24 cellular contexts compared by ENCODE assay signal in the genomic region with DNA sequence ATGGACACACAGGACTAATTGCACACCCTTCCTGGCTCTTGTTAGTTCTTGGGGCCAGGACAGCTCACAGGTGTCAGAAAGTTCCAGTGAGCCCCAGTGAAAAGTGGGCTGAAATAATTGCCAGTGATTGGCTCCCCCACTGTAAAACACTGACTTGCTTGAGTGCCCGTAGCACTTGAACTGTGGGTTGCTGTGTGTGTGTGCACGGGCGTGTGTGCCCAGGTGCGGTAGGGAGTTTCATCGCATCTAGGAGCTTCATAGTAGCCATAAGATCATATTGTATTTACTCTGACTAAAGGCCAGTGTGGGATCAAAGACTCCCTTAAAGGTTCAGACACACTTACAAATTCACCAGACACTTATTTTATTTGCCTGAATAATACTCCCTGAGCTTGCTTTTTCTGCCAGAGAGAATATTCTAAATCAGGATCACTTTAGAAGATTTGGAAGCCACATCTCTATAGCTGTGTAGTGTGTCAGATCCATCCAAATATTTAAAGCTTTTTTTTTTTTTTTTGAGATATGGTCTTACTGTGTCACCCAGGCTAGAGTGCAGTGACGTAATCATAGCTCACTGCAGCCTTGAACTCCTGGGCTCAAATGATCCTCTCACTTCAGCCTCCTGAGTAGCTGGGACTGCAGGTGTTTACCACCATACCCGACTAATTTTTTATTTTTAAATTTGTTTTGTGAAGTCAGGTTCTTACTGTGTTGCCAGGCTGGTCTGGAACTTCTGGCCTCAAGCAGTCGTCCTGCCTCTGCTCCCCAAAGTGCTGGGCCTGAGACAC. TPM values are rescaled to one million over a fixed set of nuclear protein-coding genes. Genes with fewer than 3 reads are reported as not detected.
A peak's percentile ranks its signal among the peaks of the same experiment; 100 is the strongest.
DNase-seq lines count a peak whose midpoint lies in the region; ATAC-seq, FAIRE-seq and TF ChIP-seq lines count a peak whose summit lies in the region.
"Had no signal": no experiment of that assay in that cellular context is flagged by ENCODE, and none has a peak within 500 bp of the region (broad histone marks: within the 10 kb centered on the region; RNA-seq: fewer than 3 reads in every experiment).

No MANE protein-coding gene starts in this region.

- TF ChIP-seq CTCF in Panc1 (IDR thresholded peaks at IDR 0.05) = no peak
- TF ChIP-seq CTCF in glutamatergic neuron (IDR thresholded peaks at IDR 0.05; ENCODE audit: partially characterized antibody, unreplicated experiment) = no peak
- TF ChIP-seq CTCF in D721Med (IDR thresholded peaks at IDR 0.05; ENCODE audit: insufficient read depth, missing control alignments) = no peak

- POLR2A ChIA-PET in Panc1 (lab: Charles Lee) = interaction anchor here (0.5 to 0.7 kb wide), 2 partner anchors 9 to 23 kb away, joined by 3 to 6 read pairs; no protein-coding TSS in a partner anchor

- H3K27ac Mint-ChIP-seq in glutamatergic neuron (ENCODE audit: unreplicated experiment) = peak overlapping the region; percentile 43

- no peak overlapping the region for H2BK120ac ChIP-seq in trophoblast cell (ENCODE audit: insufficient read depth, low read length, poor library complexity)

- no peak overlapping the region for H2AFZ ChIP-seq in trophoblast cell (ENCODE audit: insufficient read depth, low read length, poor library complexity)

- TSS peak; percentile 2 for BruUV-seq in Panc1 (replicated peaks; lab: Mats Ljungman, UMichigan)

- H3K23ac ChIP-seq in trophoblast cell (ENCODE audit: low read length) = no peak overlapping the region

- H3K4me1 Mint-ChIP-seq in glutamatergic neuron (ENCODE audit: low read depth, unreplicated experiment) = peaks cover 2% of the 10 kb centered on the region
- H3K4me1 Mint-ChIP-seq: CD14-positive monocyte had no signal

- no peak overlapping the region for H4K91ac ChIP-seq in trophoblast cell (ENCODE audit: low read depth, low read length)

- no peaks in the 10 kb centered on the region for H3K9me3 Mint-ChIP-seq in glutamatergic neuron (ENCODE audit: unreplicated experiment)
- H3K9me3 Mint-ChIP-seq: IgD-negative memory B cell had no signal

- H3K36me3 ChIP-seq in Panc1 (ENCODE audit: control insufficient read depth, insufficient read depth, low read length) (no peaks in the 10 kb centered on the region), trophoblast cell (ENCODE audit: control insufficient read depth in 1 of 2, insufficient read depth in 2 of 2, low read length in 2 of 2) (peaks cover 33 to 43% of the 10 kb centered on the region in 2 experiments)

- no peak for ATAC-seq in Panc1
- no peak for ATAC-seq in stimulated activated naive CD8-positive, alpha-beta T cell treated with anti-CD3 and anti-CD28 coated beads, Interleukin-15, Interleukin-2, amounts not matched to agents 100 U/mL and 50 U/mL, for 24 hours
- ATAC-seq in HG02938 (IDR thresholded peaks at IDR 0.05; ENCODE audit: unreplicated experiment) = no peak
- no peak for ATAC-seq in GM21825 (IDR thresholded peaks at IDR 0.05; ENCODE audit: unreplicated experiment)

- H3K4me3 ChIP-seq in Panc1 (ENCODE audit: low read depth in 2 of 2, low read length in 2 of 2) = no peak overlapping the region
- no peak overlapping the region for H3K4me3 ChIP-seq in trophoblast cell (ENCODE audit: low read depth, low read length)

- FAIRE-seq in D721Med (lab: Jason Lieb, UNC) = no peak
- FAIRE-seq: GM12892, GM19239, H54 had no signal

- H3K4ac ChIP-seq in trophoblast cell (ENCODE audit: low read depth, low read length) = no peak overlapping the region

- H4K12ac ChIP-seq in trophoblast cell (ENCODE audit: low read depth, low read length) = no peak overlapping the region

- H3K9ac ChIP-seq in trophoblast cell (ENCODE audit: low read length) = no peak overlapping the region

- peak; percentile 23 for DNase-seq in MV-4-11 (lab: John Stamatoyannopoulos, UW)
- no peak for DNase-seq in Panc1 (ENCODE audit: low read depth, low spot score)
- no peak for DNase-seq in glutamatergic neuron
- no peak for DNase-seq in trophoblast cell
- no peak for DNase-seq in stimulated activated naive CD8-positive, alpha-beta T cell treated with anti-CD3 and anti-CD28 coated beads, Interleukin-15, Interleukin-2, amounts not matched to agents 100 U/mL and 50 U/mL, for 24 hours
- no peak for DNase-seq in D721Med (ENCODE audit: insufficient read length, low spot score)
- DNase-seq: ACHN; AML-193; DMS153; Kasumi-1; MM.1S; NCI-H1417 treated with DMSO at 0.1 percent for 48 hours; NCI-H1930; NCI-H2171; NCI-H446; NCI-H69; NK-92 treated with Interleukin-12 subunit alpha and Interleukin-12 subunit beta, amount 100 ng/mL, for 24 hours had no signal

- no peak overlapping the region for H3K27ac ChIP-seq in Panc1 (ENCODE audit: low read length)
- no peak overlapping the region for H3K27ac ChIP-seq in trophoblast cell (ENCODE audit: low read depth, low read length)

- CTCF ChIA-PET in Panc1 (lab: Charles Lee) = interaction anchor here (0.9 kb wide), 1 partner anchor 31 kb away, joined by 4 read pairs; no protein-coding TSS in a partner anchor

- no peak overlapping the region for H3K14ac ChIP-seq in trophoblast cell (ENCODE audit: low read length)

- intact Hi-C loops in Panc1 (cut with micrococcal nuclease; ENCODE audit: unreplicated experiment) = no loop called here

- H3K4me1 ChIP-seq in Panc1 (ENCODE audit: control insufficient read depth, insufficient read depth, low read length) (no peaks in the 10 kb centered on the region), trophoblast cell (ENCODE audit: control insufficient read depth in 1 of 2, insufficient read depth in 2 of 2, low read length in 2 of 2) (no peaks in the 10 kb centered on the region)

- no peak overlapping the region for H2AK5ac ChIP-seq in trophoblast cell (ENCODE audit: low read length)

- H3K27me3 Mint-ChIP-seq in glutamatergic neuron (ENCODE audit: unreplicated experiment) = no peaks in the 10 kb centered on the region
- H3K27me3 Mint-ChIP-seq: IgD-negative memory B cell had no signal

- H3K27me3 ChIP-seq in Panc1 (ENCODE audit: control insufficient read depth, insufficient read depth, low read length) = no peaks in the 10 kb centered on the region
- H3K27me3 ChIP-seq in trophoblast cell (ENCODE audit: insufficient read depth, low read length) = no peaks in the 10 kb centered on the region

- no peak overlapping the region for H3K4me2 ChIP-seq in trophoblast cell (ENCODE audit: low read length)

- no peak overlapping the region for H4K8ac ChIP-seq in trophoblast cell (ENCODE audit: low read depth, low read length)

- no peaks in the 10 kb centered on the region for H3K79me1 ChIP-seq in trophoblast cell (ENCODE audit: low read length)

- H3K4me3 Mint-ChIP-seq in glutamatergic neuron (ENCODE audit: unreplicated experiment) = no peak overlapping the region
- H3K4me3 Mint-ChIP-seq: CD14-positive monocyte, IgD-negative memory B cell had no signal

- no peaks in the 10 kb centered on the region for H3K79me2 ChIP-seq in trophoblast cell (ENCODE audit: control insufficient read depth, insufficient read depth, low read length, poor library complexity)

- in situ Hi-C loops in Panc1 (cut with HindIII; ENCODE audit: low pct_unique_long_range_greater_than_20kb, low sequenced_read_pairs) = no loop called here

- H3K9me3 ChIP-seq in Panc1 (ENCODE audit: control insufficient read depth, insufficient read depth, low read depth, low read length) (no peaks in the 10 kb centered on the region), trophoblast cell (ENCODE audit: insufficient read depth, low read depth, low read length) (no peaks in the 10 kb centered on the region)

- H3K18ac ChIP-seq in trophoblast cell (ENCODE audit: low read length) = peak overlapping the region; percentile 64

- H3K36me3 Mint-ChIP-seq in glutamatergic neuron (ENCODE audit: unreplicated experiment) = peaks cover 4% of the 10 kb centered on the region

- H2BK5ac ChIP-seq in trophoblast cell (ENCODE audit: low read depth, low read length, poor library complexity) = no peak overlapping the region

- no CpG with 5 or more reads among the region's 8 CpGs for WGBS in trophoblast cell (ENCODE audit: extremely low coverage, insufficient coverage, insufficient read length)

- no peak overlapping the region for H2BK12ac ChIP-seq in trophoblast cell (ENCODE audit: low read length)

RNA-seq across cellular contexts. Expression of a gene that starts 11.4 kb away (rescaled TPM):
- total RNA-seq in Panc1 (2021; ENCODE audit: unreplicated experiment) (32.1 TPM), glutamatergic neuron (ENCODE audit: unreplicated experiment) (65.5 TPM)
- 24.3 TPM for polyA plus RNA-seq in Panc1 (2012; ENCODE audit: insufficient read length)
- polyA plus RNA-seq in trophoblast cell (2013) = 20.5 and 22.3 TPM in 2 replicates

RNA-seq across cellular contexts. Expression of a gene that starts 31.0 kb away (rescaled TPM):
- total RNA-seq in Panc1 (2021; ENCODE audit: unreplicated experiment) (35.8 TPM), glutamatergic neuron (ENCODE audit: unreplicated experiment) (18.2 TPM)
- 51.2 TPM for polyA plus RNA-seq in Panc1 (2012; ENCODE audit: insufficient read length)
- polyA plus RNA-seq in trophoblast cell (2013) = 14.2 TPM in 2 replicates

RNA-seq across cellular contexts. Expression of a gene that starts 48.2 kb away (rescaled TPM):
- total RNA-seq in Panc1 (2021; ENCODE audit: unreplicated experiment) = 12.7 TPM
- 6.7 TPM for polyA plus RNA-seq in Panc1 (2012; ENCODE audit: insufficient read length)
- total RNA-seq in glutamatergic neuron (ENCODE audit: unreplicated experiment) = 2.4 TPM
- 4.4 and 4.9 TPM in 2 replicates for polyA plus RNA-seq in trophoblast cell (2013)

RNA-seq across cellular contexts. Expression of a gene that starts 59.1 kb away (rescaled TPM):
- 163 TPM for total RNA-seq in Panc1 (2021; ENCODE audit: unreplicated experiment)
- 195 TPM for polyA plus RNA-seq in Panc1 (2012; ENCODE audit: insufficient read length)
- 111 TPM for total RNA-seq in glutamatergic neuron (ENCODE audit: unreplicated experiment)
- polyA plus RNA-seq in trophoblast cell (2013) = 131 and 133 TPM in 2 replicates
